Comparison of ENCODE assay signal across 18 cellular contexts in genomic region chr2:113996826-113997599, GRCh38.
"Had no signal": no experiment of that assay in that cellular context is flagged by ENCODE, and none has a peak within 500 bp of the region (broad histone marks: within the 10 kb centered on the region; RNA-seq: fewer than 3 reads in every experiment).

No MANE protein-coding gene starts in this region.

- H3K4me1 ChIP-seq: gastrocnemius medialis, heart right ventricle, lower lobe of right lung, neural progenitor cell, parathyroid adenoma, transverse colon had no signal

- H2AFZ ChIP-seq: neural progenitor cell, parathyroid adenoma had no signal

- H3K4me3 ChIP-seq: gastrocnemius medialis, heart right ventricle, lower lobe of right lung, neural progenitor cell, transverse colon had no signal

- H3K9me3 ChIP-seq: gastrocnemius medialis, lower lobe of right lung, transverse colon had no signal

- H3K27ac Mint-ChIP-seq: activated naive CD4-positive, alpha-beta T cell treated with anti-CD3 and anti-CD28 coated beads for 36 hours; activated naive CD8-positive, alpha-beta T cell treated with anti-CD3 and anti-CD28 coated beads, Interleukin-2, amount 50 U/mL, for 24 hours; activated T-helper 2 cell treated with anti-CD3 and anti-CD28 coated beads, Interferon-gamma antibody, Interleukin-2, Interleukin-4, amounts not matched to agents 10 μg/mL and 5 μg/mL and 100 μg/mL, durations not matched to agents 14 hours and 24 hours and 36 hours; effector memory CD8-positive, alpha-beta T cell; neural progenitor cell; stimulated activated naive B cell treated with anti-CD40 and anti-IgM and Interleukin-4, amounts not matched to agents 10 μg/mL and 1 μg/mL and 100 μg/mL, for 72 hours had no signal

- ATAC-seq: activated naive CD8-positive, alpha-beta T cell treated with anti-CD3 and anti-CD28 coated beads, Interleukin-2, amount 50 U/mL, for 24 hours; effector memory CD8-positive, alpha-beta T cell; gastrocnemius medialis; heart right ventricle; left colon; lower lobe of right lung; stimulated activated naive B cell treated with anti-CD40 and anti-IgM and Interleukin-4, amounts not matched to agents 10 μg/mL and 1 μg/mL and 100 μg/mL, for 72 hours had no signal

- H3K27me3 ChIP-seq: gastrocnemius medialis, heart right ventricle, neural progenitor cell, transverse colon had no signal

- H3K4me3 Mint-ChIP-seq: activated naive CD4-positive, alpha-beta T cell treated with anti-CD3 and anti-CD28 coated beads for 36 hours; activated naive CD8-positive, alpha-beta T cell treated with anti-CD3 and anti-CD28 coated beads, Interleukin-2, amount 50 U/mL, for 24 hours; effector memory CD8-positive, alpha-beta T cell; neural progenitor cell; stimulated activated naive B cell treated with anti-CD40 and anti-IgM and Interleukin-4, amounts not matched to agents 10 μg/mL and 1 μg/mL and 100 μg/mL, for 72 hours had no signal

- H3K4me2 ChIP-seq: neural progenitor cell had no signal

- H3K4me1 Mint-ChIP-seq: activated naive CD8-positive, alpha-beta T cell treated with anti-CD3 and anti-CD28 coated beads, Interleukin-2, amount 50 U/mL, for 24 hours had no signal

- H3K36me3 Mint-ChIP-seq: neural progenitor cell had no signal

- H3K36me3 ChIP-seq: gastrocnemius medialis, heart right ventricle, lower lobe of right lung, neural progenitor cell, transverse colon had no signal

- H3K9ac ChIP-seq: neural progenitor cell, parathyroid adenoma had no signal

- H3K27ac ChIP-seq: gastrocnemius medialis, heart right ventricle, lower lobe of right lung, neural progenitor cell, parathyroid adenoma, transverse colon had no signal

- DNase-seq: activated CD4-positive, CD25-positive, alpha-beta regulatory T cell treated with anti-CD3 and anti-CD28 coated beads, Interleukin-2, amount 50 U/mL, for 72 hours; activated naive CD4-positive, alpha-beta T cell treated with anti-CD3 and anti-CD28 coated beads for 36 hours; activated naive CD8-positive, alpha-beta T cell treated with anti-CD3 and anti-CD28 coated beads, Interleukin-2, amount 50 U/mL, for 24 hours; activated T-cell treated with anti-CD3 and anti-CD28 coated beads for 4 hours; dermis blood vessel endothelial cell; effector memory CD8-positive, alpha-beta T cell; gastrocnemius medialis; heart right ventricle; left colon; lower lobe of right lung; stimulated activated CD4-positive, alpha-beta T cell treated with anti-CD3 and anti-CD28 coated beads, Interleukin-2, amount 100 ng/mL, for 48 hours; stimulated activated naive B cell treated with anti-CD40 and anti-IgM and Interleukin-4, amounts not matched to agents 10 μg/mL and 1 μg/mL and 100 μg/mL, for 72 hours; substantia nigra; T-helper 9 cell; transverse colon had no signal

- H3K79me2 ChIP-seq: parathyroid adenoma had no signal
